22 cellular contexts compared by ENCODE assay signal in genomic region chr6:97449437-97449966, GRCh38.
"Had no signal": no experiment of that assay in that cellular context is flagged by ENCODE, and none has a peak within 500 bp of the region (broad histone marks: within the 10 kb centered on the region; RNA-seq: fewer than 3 reads in every experiment).

No MANE protein-coding gene starts in this region.

- H3K27ac ChIP-seq: esophagus squamous epithelium, foreskin keratinocyte, heart left ventricle, neutrophil, spleen, thyroid gland had no signal

- H3K36me3 Mint-ChIP-seq: naive B cell; stimulated activated naive B cell treated with anti-CD40 and anti-IgM and Interleukin-4, amounts not matched to agents 10 μg/mL and 1 μg/mL and 100 μg/mL, for 72 hours; type B pancreatic cell had no signal

- H3K9me3 ChIP-seq: esophagus squamous epithelium, heart left ventricle, neutrophil, spleen, thyroid gland had no signal

- H3K4me1 Mint-ChIP-seq: naive B cell; nephron; stimulated activated naive B cell treated with anti-CD40 and anti-IgM and Interleukin-4, amounts not matched to agents 10 μg/mL and 1 μg/mL and 100 μg/mL, for 72 hours; stimulated activated naive CD8-positive, alpha-beta T cell treated with anti-CD3 and anti-CD28 coated beads, Interleukin-15, amount 100 ng/mL, for 72 hours had no signal

- H3K27me3 ChIP-seq: esophagus squamous epithelium, foreskin keratinocyte, heart left ventricle, neutrophil, spleen, thyroid gland had no signal

- H3K27me3 Mint-ChIP-seq: dendritic cell treated with granulocyte-macrophage colony-stimulating factor and Interleukin-4, amounts not matched to agents 40 ng/mL and 50 ng/mL, for 4 days; stimulated activated naive B cell treated with anti-CD40 and anti-IgM and Interleukin-4, amounts not matched to agents 10 μg/mL and 1 μg/mL and 100 μg/mL, for 72 hours; type B pancreatic cell had no signal

- H3K4me1 ChIP-seq: esophagus squamous epithelium, foreskin keratinocyte, heart left ventricle, spleen, thyroid gland had no signal

- H3K4me3 Mint-ChIP-seq: dendritic cell treated with granulocyte-macrophage colony-stimulating factor and Interleukin-4, amounts not matched to agents 40 ng/mL and 50 ng/mL, for 4 days; naive B cell; nephron; stimulated activated naive B cell treated with anti-CD40 and anti-IgM and Interleukin-4, amounts not matched to agents 10 μg/mL and 1 μg/mL and 100 μg/mL, for 72 hours; stimulated activated naive CD8-positive, alpha-beta T cell treated with anti-CD3 and anti-CD28 coated beads, Interleukin-15, amount 100 ng/mL, for 72 hours; type B pancreatic cell had no signal

- H3K36me3 ChIP-seq: esophagus squamous epithelium, heart left ventricle, neutrophil, spleen, thyroid gland had no signal

- ATAC-seq: foreskin keratinocyte; heart left ventricle; left lobe of liver; sciatic nerve; stimulated activated naive B cell treated with anti-CD40 and anti-IgM and Interleukin-4, amounts not matched to agents 10 μg/mL and 1 μg/mL and 100 μg/mL, for 72 hours; stimulated activated naive CD8-positive, alpha-beta T cell treated with anti-CD3 and anti-CD28 coated beads, Interleukin-15, amount 100 ng/mL, for 72 hours had no signal

- H3K9me3 Mint-ChIP-seq: dendritic cell treated with granulocyte-macrophage colony-stimulating factor and Interleukin-4, amounts not matched to agents 40 ng/mL and 50 ng/mL, for 4 days; nephron; stimulated activated naive CD8-positive, alpha-beta T cell treated with anti-CD3 and anti-CD28 coated beads, Interleukin-15, amount 100 ng/mL, for 72 hours; type B pancreatic cell had no signal

- DNase-seq: cerebellar nuclear complex; esophagus squamous epithelium; foreskin keratinocyte; heart left ventricle; hippocampal formation; kidney glomerular epithelial cell; mesenchymal stem cell; naive B cell; posterior cingulate gyrus; spleen; stimulated activated CD4-positive, alpha-beta T cell treated with anti-CD3 and anti-CD28 coated beads, Interleukin-15, amount 100 ng/mL, for 24 hours; stimulated activated CD4-positive, alpha-beta T cell treated with anti-CD3 and anti-CD28 coated beads, Interleukin-1b, Interleukin-23, amount 100 ng/mL, for 48 hours; stimulated activated CD4-positive, alpha-beta T cell treated with anti-CD3 and anti-CD28 coated beads, Interleukin-4, amount 100 ng/mL, for 4 hours; stimulated activated naive B cell treated with anti-CD40 and anti-IgM and Interleukin-4, amounts not matched to agents 10 μg/mL and 1 μg/mL and 100 μg/mL, for 72 hours; stimulated activated naive CD8-positive, alpha-beta T cell treated with anti-CD3 and anti-CD28 coated beads, Interleukin-15, amount 100 ng/mL, for 72 hours; thyroid gland had no signal

- H3K4me3 ChIP-seq: esophagus squamous epithelium, heart left ventricle, spleen, thyroid gland had no signal

- H3K27ac Mint-ChIP-seq: dendritic cell treated with granulocyte-macrophage colony-stimulating factor and Interleukin-4, amounts not matched to agents 40 ng/mL and 50 ng/mL, for 4 days; naive B cell; stimulated activated naive B cell treated with anti-CD40 and anti-IgM and Interleukin-4, amounts not matched to agents 10 μg/mL and 1 μg/mL and 100 μg/mL, for 72 hours; stimulated activated naive CD8-positive, alpha-beta T cell treated with anti-CD3 and anti-CD28 coated beads, Interleukin-15, amount 100 ng/mL, for 72 hours; type B pancreatic cell had no signal
